ENCODE assay signal across 12 cellular contexts in genomic region chr7:2717905-2718702, GRCh38. TPM values are rescaled to one million over a fixed set of nuclear protein-coding genes. Genes with fewer than 3 reads are reported as not detected.
DNase-seq lines count a peak whose midpoint lies in the region; ATAC-seq, FAIRE-seq and TF ChIP-seq lines count a peak whose summit lies in the region.
"Had no signal": no experiment of that assay in that cellular context is flagged by ENCODE, and none has a peak within 500 bp of the region (broad histone marks: within the 10 kb centered on the region; RNA-seq: fewer than 3 reads in every experiment).

No MANE protein-coding gene starts in this region.

- peaks cover 6% of the 10 kb centered on the region for H3K4me1 Mint-ChIP-seq in WTC11

- FAIRE-seq in urothelium cell line (lab: Jason Lieb, UNC), result peak; percentile 61
- FAIRE-seq: TTC549 had no signal

- no peaks in the 10 kb centered on the region for H3K27me3 ChIP-seq in right atrium auricular region
- H3K27me3 ChIP-seq in mucosa of rectum (ENCODE audit: control insufficient read depth in 2 of 2, insufficient read depth in 2 of 2, low read length in 2 of 2), result no peaks in the 10 kb centered on the region

- H3K4me1 ChIP-seq in right atrium auricular region, result peaks cover 0 to 52% of the 10 kb centered on the region in 2 donors
- peaks cover 18 to 19% of the 10 kb centered on the region in 2 donors for H3K4me1 ChIP-seq in mucosa of rectum (ENCODE audit: control insufficient read depth in 2 of 2, insufficient read depth in 2 of 2, low read length in 2 of 2)

- H3K9me3 ChIP-seq in right atrium auricular region (no peaks in the 10 kb centered on the region), mucosa of rectum (ENCODE audit: control insufficient read depth in 2 of 2, low read length in 2 of 2) (no peaks in the 10 kb centered on the region)

- DNase-seq in right atrium auricular region (ENCODE audit: low spot score) (no peak), left ventricle myocardium superior (no peak), WTC11 (ENCODE audit: low spot score) (no peak), urothelium cell line (ENCODE audit: low spot score) (no peak), A172 (ENCODE audit: low spot score) (no peak), GF-D8 (lab: John Stamatoyannopoulos, UW) (no peak), hepatic stellate cell (ENCODE audit: low spot score) (no peak)
- DNase-seq: NCI-H1436 had no signal

- H3K36me3 Mint-ChIP-seq in WTC11, result peaks cover 54% of the 10 kb centered on the region

- H3K36me3 ChIP-seq in right atrium auricular region, result peaks cover 23% of the 10 kb centered on the region
- no peaks in the 10 kb centered on the region for H3K36me3 ChIP-seq in mucosa of rectum (ENCODE audit: control insufficient read depth in 2 of 2, insufficient read depth in 2 of 2, low read length in 2 of 2)

- CTCF ChIA-PET in WTC11 (lab: Charles Lee), result interaction anchor here (0.9 to 2.4 kb wide), 26 partner anchors 8 to 266 kb away, joined by 3 to 63 read pairs (median 5); partner anchors contain the start of genes AMZ1 and TTYH3

- intact Hi-C loops in left ventricle myocardium superior (cut with micrococcal nuclease), result no loop called here

- H3K9me3 Mint-ChIP-seq in WTC11, result no peaks in the 10 kb centered on the region
- H3K9me3 Mint-ChIP-seq: stimulated activated effector memory CD8-positive, alpha-beta T cell treated with anti-CD3 and anti-CD28 coated beads, Interleukin-12 subunit alpha, Interleukin-12 subunit beta, amount 100 ng/mL, for 72 hours had no signal

- H3K4me3 ChIP-seq in right atrium auricular region (no peak overlapping the region), mucosa of rectum (ENCODE audit: low read length in 2 of 2) (peak overlapping the region in 1 of 2 donors; percentile 20)

- H3K4me3 Mint-ChIP-seq in WTC11, result no peak overlapping the region
- H3K4me3 Mint-ChIP-seq: stimulated activated effector memory CD8-positive, alpha-beta T cell treated with anti-CD3 and anti-CD28 coated beads, Interleukin-12 subunit alpha, Interleukin-12 subunit beta, amount 100 ng/mL, for 72 hours had no signal

- TF ChIP-seq CTCF in right atrium auricular region (IDR thresholded peaks at IDR 0.05) (no peak), WTC11 (IDR thresholded peaks at IDR 0.05) (no peak)

- POLR2A ChIA-PET in WTC11 (lab: Charles Lee), result interaction anchor here (1.0 kb wide), 1 partner anchor 107 kb away, joined by 4 read pairs; no protein-coding TSS in a partner anchor

- H3K27ac Mint-ChIP-seq in WTC11, result peak overlapping the region; percentile 25
- H3K27ac Mint-ChIP-seq: stimulated activated effector memory CD8-positive, alpha-beta T cell treated with anti-CD3 and anti-CD28 coated beads, Interleukin-12 subunit alpha, Interleukin-12 subunit beta, amount 100 ng/mL, for 72 hours had no signal

- no peak for ATAC-seq in left ventricle myocardium superior
- no peak for ATAC-seq in WTC11

- H3K27me3 Mint-ChIP-seq in WTC11 (ENCODE audit: low read depth), result no peaks in the 10 kb centered on the region

- peak overlapping the region; percentile 37 to 60 for H3K9ac ChIP-seq in mucosa of rectum (ENCODE audit: low read depth in 1 of 2, low read length in 2 of 2)

- H3K27ac ChIP-seq in right atrium auricular region, result peak overlapping the region; percentile 72 to 81
- peak overlapping the region; percentile 77 to 79 for H3K27ac ChIP-seq in mucosa of rectum (ENCODE audit: low read depth in 2 of 2, low read length in 2 of 2)

TF ChIP-seq in WTC11, 78 proteins besides CTCF, POLR2A, EP300 and RAD21:
- TF ChIP-seq FOXP4 (CRISPR knock-in tag; IDR thresholded peaks at IDR 0.05) (0 out of 2 replicates have a peak, but pooled peaks have one; percentile 31), FOXK1 (CRISPR knock-in tag; IDR thresholded peaks at IDR 0.05) (no peak), TEAD4 (CRISPR knock-in tag; IDR thresholded peaks at IDR 0.05) (no peak)

RNA-seq across cellular contexts. Expression of gene AMZ1, which starts 30.1 kb away (rescaled TPM):
- total RNA-seq in right atrium auricular region, result under 1 TPM in 1 of 2 donors, not detected in 1; 0.07 TPM
- 0.05 TPM for total RNA-seq in left ventricle myocardium superior
- 0.85 to 1.4 TPM (median 1.4 TPM) in 3 replicates for total RNA-seq in WTC11 (2021)
- 0.07 and 0.28 TPM in 2 replicates for total RNA-seq in A172 (2014; rRNA removed; shearing (Covaris generic))
- total RNA-seq: lung microvascular endothelial cell had no signal
